Comparison of ENCODE assay signal across 21 cellular contexts in genomic region chr1:9416918-9417500, GRCh38.
DNase-seq lines count a peak whose midpoint lies in the region; ATAC-seq and TF ChIP-seq lines count a peak whose summit lies in the region.
"Had no signal": no experiment of that assay in that cellular context is flagged by ENCODE, and none has a peak within 500 bp of the region (broad histone marks: within the 10 kb centered on the region; RNA-seq: fewer than 3 reads in every experiment).

No MANE protein-coding gene starts in this region.

- H3K4me3 Mint-ChIP-seq in CD4-positive, CD25-positive, alpha-beta regulatory T cell: peak overlapping the region; percentile 89 to 93 (median 90)
- peak overlapping the region; percentile 47 to 70 (median 48) for H3K4me3 Mint-ChIP-seq in T-cell
- H3K4me3 Mint-ChIP-seq in endothelial cell (ENCODE audit: unreplicated experiment): no peak overlapping the region
- H3K4me3 Mint-ChIP-seq: activated naive CD8-positive, alpha-beta T cell treated with anti-CD3 and anti-CD28 coated beads, Interleukin-2, amount 10 ng/mL, durations not matched to agents 7 days and 5 days; endodermal cell; stimulated activated memory B cell treated with anti-CD40 and anti-IgM and Interleukin-4, amounts not matched to agents 10 μg/mL and 1 μg/mL and 100 μg/mL, for 72 hours had no signal

- H3K27me3 ChIP-seq in CD4-positive, CD25-positive, alpha-beta regulatory T cell (ENCODE audit: control insufficient read depth, insufficient read depth, low read length): no peaks in the 10 kb centered on the region
- H3K27me3 ChIP-seq: body of pancreas had no signal

- peak overlapping the region in 2 of 3 donors; percentile 84 to 85 for H3K27ac Mint-ChIP-seq in CD4-positive, CD25-positive, alpha-beta regulatory T cell
- H3K27ac Mint-ChIP-seq in T-cell (peak overlapping the region in 1 of 2 donors; percentile 36), endothelial cell (ENCODE audit: unreplicated experiment) (peak overlapping the region; percentile 57)
- H3K27ac Mint-ChIP-seq: activated naive CD8-positive, alpha-beta T cell treated with anti-CD3 and anti-CD28 coated beads, Interleukin-2, amount 10 ng/mL, durations not matched to agents 7 days and 5 days; activated T-helper 2 cell treated with anti-CD3 and anti-CD28 coated beads, Interferon-gamma antibody, Interleukin-2, Interleukin-4, amounts not matched to agents 10 μg/mL and 5 μg/mL and 100 μg/mL, durations not matched to agents 14 hours and 24 hours and 36 hours; endodermal cell; stimulated activated memory B cell treated with anti-CD40 and anti-IgM and Interleukin-4, amounts not matched to agents 10 μg/mL and 1 μg/mL and 100 μg/mL, for 72 hours had no signal

- no peak for TF ChIP-seq CTCF in GM12864 (IDR thresholded peaks at IDR 0.05; ENCODE audit: low read depth, low read length, missing control alignments)
- no peak for TF ChIP-seq CTCF in endothelial cell (IDR thresholded peaks at IDR 0.05; ENCODE audit: unreplicated experiment)

- peak overlapping the region; percentile 84 for H3K4me3 ChIP-seq in CD4-positive, CD25-positive, alpha-beta regulatory T cell (ENCODE audit: low read depth, low read length)
- H3K4me3 ChIP-seq in GM12864 (ENCODE audit: low read depth, low read length): peak overlapping the region; percentile 55
- H3K4me3 ChIP-seq: body of pancreas had no signal

- H3K36me3 Mint-ChIP-seq in CD4-positive, CD25-positive, alpha-beta regulatory T cell: no peaks in the 10 kb centered on the region
- H3K36me3 Mint-ChIP-seq in T-cell (no peaks in the 10 kb centered on the region), endothelial cell (ENCODE audit: low read depth, unreplicated experiment) (no peaks in the 10 kb centered on the region)
- H3K36me3 Mint-ChIP-seq: activated naive CD8-positive, alpha-beta T cell treated with anti-CD3 and anti-CD28 coated beads, Interleukin-2, amount 10 ng/mL, durations not matched to agents 7 days and 5 days; stimulated activated memory B cell treated with anti-CD40 and anti-IgM and Interleukin-4, amounts not matched to agents 10 μg/mL and 1 μg/mL and 100 μg/mL, for 72 hours had no signal

- peaks cover 92% of the 10 kb centered on the region for H3K4me1 ChIP-seq in CD4-positive, CD25-positive, alpha-beta regulatory T cell (ENCODE audit: control insufficient read depth, insufficient read depth, low read length, poor library complexity, severe bottlenecking)

- no peaks in the 10 kb centered on the region for H3K9me3 ChIP-seq in CD4-positive, CD25-positive, alpha-beta regulatory T cell (ENCODE audit: control insufficient read depth in 2 of 2, low read length in 2 of 2)
- H3K9me3 ChIP-seq: body of pancreas had no signal

- H3K4me1 Mint-ChIP-seq in CD4-positive, CD25-positive, alpha-beta regulatory T cell: peaks cover 13 to 85% (median 43%) of the 10 kb centered on the region in 4 donors
- H3K4me1 Mint-ChIP-seq in T-cell (peaks cover 52 to 69% (median 59%) of the 10 kb centered on the region in 3 donors), endothelial cell (ENCODE audit: unreplicated experiment) (peaks cover 5% of the 10 kb centered on the region)

- H3K27me3 Mint-ChIP-seq in CD4-positive, CD25-positive, alpha-beta regulatory T cell: no peaks in the 10 kb centered on the region
- H3K27me3 Mint-ChIP-seq in T-cell (peaks cover 0 to 6% of the 10 kb centered on the region in 2 donors), endothelial cell (ENCODE audit: unreplicated experiment) (no peaks in the 10 kb centered on the region)
- H3K27me3 Mint-ChIP-seq: stimulated activated memory B cell treated with anti-CD40 and anti-IgM and Interleukin-4, amounts not matched to agents 10 μg/mL and 1 μg/mL and 100 μg/mL, for 72 hours had no signal

- no peaks in the 10 kb centered on the region for H3K36me3 ChIP-seq in CD4-positive, CD25-positive, alpha-beta regulatory T cell (ENCODE audit: control insufficient read depth, insufficient read depth, low read length)

- no peak for DNase-seq in CD4-positive, CD25-positive, alpha-beta regulatory T cell
- no peak for DNase-seq in GM12864 (ENCODE audit: low read depth)
- no peak for DNase-seq in T-cell
- no peak for DNase-seq in endothelial cell (ENCODE audit: low spot score)
- no peak for DNase-seq in HK-2 (ENCODE audit: unreplicated experiment)
- DNase-seq in NCI-H1092 treated with DMSO at 0.1 percent for 48 hours (lab: John Stamatoyannopoulos, UW): no peak
- no peak for DNase-seq in dedifferentiated amniotic fluid mesenchymal stem cell (ENCODE audit: extremely low spot score)
- DNase-seq: activated CD8-positive, alpha-beta memory T cell treated with anti-CD3 and anti-CD28 coated beads for 24 hours; activated naive CD8-positive, alpha-beta T cell treated with anti-CD3 and anti-CD28 coated beads, Interleukin-2, amount 10 ng/mL, durations not matched to agents 7 days and 5 days; body of pancreas; DMS53; endodermal cell; Kasumi-1; mesenchymal stem cell; NCI-H187 treated with DMSO at 0.1 percent for 48 hours; NCI-H69; small intestine had no signal

- H3K9me3 Mint-ChIP-seq in CD4-positive, CD25-positive, alpha-beta regulatory T cell: peaks cover 0 to 2% (median 0%) of the 10 kb centered on the region in 7 donors
- H3K9me3 Mint-ChIP-seq in T-cell: no peaks in the 10 kb centered on the region
- no peaks in the 10 kb centered on the region for H3K9me3 Mint-ChIP-seq in endothelial cell (ENCODE audit: unreplicated experiment)
- H3K9me3 Mint-ChIP-seq: activated naive CD8-positive, alpha-beta T cell treated with anti-CD3 and anti-CD28 coated beads, Interleukin-2, amount 10 ng/mL, durations not matched to agents 7 days and 5 days; activated T-helper 2 cell treated with anti-CD3 and anti-CD28 coated beads, Interferon-gamma antibody, Interleukin-2, Interleukin-4, amounts not matched to agents 10 μg/mL and 5 μg/mL and 100 μg/mL, durations not matched to agents 14 hours and 24 hours and 36 hours; endodermal cell; stimulated activated memory B cell treated with anti-CD40 and anti-IgM and Interleukin-4, amounts not matched to agents 10 μg/mL and 1 μg/mL and 100 μg/mL, for 72 hours had no signal

- no peak for ATAC-seq in CD4-positive, CD25-positive, alpha-beta regulatory T cell (ENCODE audit: low read depth in 2 of 2)
- no peak for ATAC-seq in T-cell (replicated peaks in 1 of 4)
- ATAC-seq in HG03025 (IDR thresholded peaks at IDR 0.05; ENCODE audit: low FRiP score, unreplicated experiment): no peak
- ATAC-seq: body of pancreas; SK-N-SH treated with all-trans-retinoic acid at 6 μM for 48 hours; stimulated activated memory B cell treated with anti-CD40 and anti-IgM and Interleukin-4, amounts not matched to agents 10 μg/mL and 1 μg/mL and 100 μg/mL, for 72 hours had no signal

- CTCF ChIA-PET in T-cell (lab: Charles Lee): no interaction called here

- peak overlapping the region; percentile 56 for H3K27ac ChIP-seq in CD4-positive, CD25-positive, alpha-beta regulatory T cell (ENCODE audit: insufficient read depth, low read length, poor library complexity, severe bottlenecking)
- H3K27ac ChIP-seq: body of pancreas had no signal

- POLR2A ChIA-PET in T-cell (lab: Charles Lee): no interaction called here
